8 cellular contexts compared by ENCODE assay signal in genomic region chr6:26234421-26235239, GRCh38.
DNase-seq lines count a peak whose midpoint lies in the region; ATAC-seq and TF ChIP-seq lines count a peak whose summit lies in the region.

No MANE protein-coding gene starts in this region.

- H3K27me3 Mint-ChIP-seq in activated T-helper 2 cell treated with anti-CD3 and anti-CD28 coated beads, Interferon-gamma antibody, Interleukin-2, Interleukin-4, amounts not matched to agents 10 μg/mL and 5 μg/mL and 100 μg/mL, durations not matched to agents 14 hours and 24 hours and 36 hours (ENCODE audit: low read depth): no peaks in the 10 kb centered on the region

- peak; percentile 50 for ATAC-seq in HG03342 (IDR thresholded peaks at IDR 0.05; ENCODE audit: unreplicated experiment)

- H3K27ac ChIP-seq in OCI-LY1 (ENCODE audit: low read depth, low read length, poor library complexity, severe bottlenecking) (peak overlapping the region; percentile 97), osteoblast (ENCODE audit: low read depth, low read length) (peak overlapping the region; percentile 42), vagina (peak overlapping the region; percentile 65)

- H3K36me3 ChIP-seq in OCI-LY1 (ENCODE audit: insufficient read depth, low read length): no peaks in the 10 kb centered on the region
- H3K36me3 ChIP-seq in osteoblast (ENCODE audit: insufficient read depth, low read length): no peaks in the 10 kb centered on the region
- H3K36me3 ChIP-seq in vagina: no peaks in the 10 kb centered on the region

- TF ChIP-seq CTCF in OCI-LY1 (IDR thresholded peaks at IDR 0.05; ENCODE audit: low read length) (no peak), foreskin fibroblast (IDR thresholded peaks at IDR 0.05; ENCODE audit: low read depth, low read length) (no peak), osteoblast (IDR thresholded peaks at IDR 0.05; ENCODE audit: extremely low read depth, low read depth, low read length) (no peak), vagina (IDR thresholded peaks at IDR 0.05) (no peak)

- H4K20me1 ChIP-seq in OCI-LY1 (ENCODE audit: insufficient read depth, low read length) (no peaks in the 10 kb centered on the region), osteoblast (ENCODE audit: insufficient read depth, low read length) (no peaks in the 10 kb centered on the region)

- DNase-seq in CD1c-positive myeloid dendritic cell (ENCODE audit: extremely low spot score): peak; percentile 71
- peak; percentile 83 for DNase-seq in activated T-helper 2 cell treated with anti-CD3 and anti-CD28 coated beads, Interferon-gamma antibody, Interleukin-2, Interleukin-4, amounts not matched to agents 10 μg/mL and 5 μg/mL and 100 μg/mL, durations not matched to agents 14 hours and 24 hours and 36 hours (ENCODE audit: low spot score)
- DNase-seq in foreskin fibroblast: peak; percentile 76 to 90
- peak; percentile 71 for DNase-seq in osteoblast (ENCODE audit: insufficient read length, low spot score, missing footprints)
- DNase-seq in vagina (ENCODE audit: extremely low spot score in 2 of 2): no peak

- H3K36me3 Mint-ChIP-seq in activated T-helper 2 cell treated with anti-CD3 and anti-CD28 coated beads, Interferon-gamma antibody, Interleukin-2, Interleukin-4, amounts not matched to agents 10 μg/mL and 5 μg/mL and 100 μg/mL, durations not matched to agents 14 hours and 24 hours and 36 hours (ENCODE audit: low read depth): no peaks in the 10 kb centered on the region

- H3K4me1 ChIP-seq in OCI-LY1 (ENCODE audit: insufficient read depth, low read length, severe bottlenecking): peaks cover 41% of the 10 kb centered on the region
- H3K4me1 ChIP-seq in osteoblast (ENCODE audit: insufficient read depth, low read length): peaks cover 23% of the 10 kb centered on the region
- peaks cover 15% of the 10 kb centered on the region for H3K4me1 ChIP-seq in vagina

- peak overlapping the region; percentile 63 for H3K4me3 ChIP-seq in OCI-LY1 (ENCODE audit: low read depth, low read length, poor library complexity, severe bottlenecking)
- peak overlapping the region; percentile 57 to 70 for H3K4me3 ChIP-seq in foreskin fibroblast (ENCODE audit: low read depth in 1 of 2, low read length in 2 of 2)
- H3K4me3 ChIP-seq in osteoblast (ENCODE audit: insufficient read depth, low read length): peak overlapping the region; percentile 75
- H3K4me3 ChIP-seq in vagina: peak overlapping the region; percentile 47 to 55

- intact Hi-C loops in activated T-helper 2 cell treated with anti-CD3 and anti-CD28 coated beads, Interferon-gamma antibody, Interleukin-2, Interleukin-4, amounts not matched to agents 10 μg/mL and 5 μg/mL and 100 μg/mL, durations not matched to agents 14 hours and 24 hours and 36 hours (cut with micrococcal nuclease): loop anchor here (2.0 to 10.0 kb wide), 4 partner anchors 16 to 900 kb away; a partner anchor contains a TSS
- intact Hi-C loops in vagina (cut with DNase I): no loop called here

- H3K79me2 ChIP-seq in OCI-LY1 (ENCODE audit: insufficient read depth, low read length) (no peaks in the 10 kb centered on the region), osteoblast (ENCODE audit: insufficient read depth, low read length) (no peaks in the 10 kb centered on the region)

- H3K4me3 Mint-ChIP-seq in activated T-helper 2 cell treated with anti-CD3 and anti-CD28 coated beads, Interferon-gamma antibody, Interleukin-2, Interleukin-4, amounts not matched to agents 10 μg/mL and 5 μg/mL and 100 μg/mL, durations not matched to agents 14 hours and 24 hours and 36 hours (ENCODE audit: low read depth): peak overlapping the region; percentile 86

- H3K9me3 Mint-ChIP-seq in activated T-helper 2 cell treated with anti-CD3 and anti-CD28 coated beads, Interferon-gamma antibody, Interleukin-2, Interleukin-4, amounts not matched to agents 10 μg/mL and 5 μg/mL and 100 μg/mL, durations not matched to agents 14 hours and 24 hours and 36 hours: no peaks in the 10 kb centered on the region

- H3K4me2 ChIP-seq in OCI-LY1 (ENCODE audit: low read length): peak overlapping the region; percentile 68
- peak overlapping the region; percentile 98 for H3K4me2 ChIP-seq in osteoblast (ENCODE audit: insufficient read depth, low read length)

- H3K9ac ChIP-seq in OCI-LY1 (ENCODE audit: low read length): peak overlapping the region; percentile 78

- TF ChIP-seq POLR2A in GM19193 (IDR thresholded peaks at IDR 0.05; ENCODE audit: extremely low read depth, insufficient read depth, insufficient read length) (peak; percentile 93), vagina (IDR thresholded peaks at IDR 0.05) (peak in 1 of 2 donors; percentile 87)

- H3F3A ChIP-seq in OCI-LY1 (ENCODE audit: insufficient read depth, low read length): no peaks in the 10 kb centered on the region

- H3K4me1 Mint-ChIP-seq in activated T-helper 2 cell treated with anti-CD3 and anti-CD28 coated beads, Interferon-gamma antibody, Interleukin-2, Interleukin-4, amounts not matched to agents 10 μg/mL and 5 μg/mL and 100 μg/mL, durations not matched to agents 14 hours and 24 hours and 36 hours (ENCODE audit: low read depth): peaks cover 44% of the 10 kb centered on the region

- H2AFZ ChIP-seq in OCI-LY1 (ENCODE audit: low read length): no peak overlapping the region; the same call in 1 of the 2 replicates
- peak overlapping the region; percentile 99 for H2AFZ ChIP-seq in osteoblast (ENCODE audit: low read length)

- H3K27me3 ChIP-seq in OCI-LY1 (ENCODE audit: insufficient read depth, low read length): no peaks in the 10 kb centered on the region
- no peaks in the 10 kb centered on the region for H3K27me3 ChIP-seq in osteoblast (ENCODE audit: insufficient read depth, low read length)
- no peaks in the 10 kb centered on the region for H3K27me3 ChIP-seq in vagina

- no peaks in the 10 kb centered on the region for H3K9me2 ChIP-seq in OCI-LY1 (ENCODE audit: low read depth, low read length)

- H3K9me3 ChIP-seq in OCI-LY1 (ENCODE audit: low read length): no peaks in the 10 kb centered on the region
- H3K9me3 ChIP-seq in osteoblast (ENCODE audit: low read depth, low read length): no peaks in the 10 kb centered on the region
- H3K9me3 ChIP-seq in vagina: no peaks in the 10 kb centered on the region

- H3K27ac Mint-ChIP-seq in activated T-helper 2 cell treated with anti-CD3 and anti-CD28 coated beads, Interferon-gamma antibody, Interleukin-2, Interleukin-4, amounts not matched to agents 10 μg/mL and 5 μg/mL and 100 μg/mL, durations not matched to agents 14 hours and 24 hours and 36 hours: peak overlapping the region; percentile 99

Comparison
In these comparisons a context has a peak if more than half of its experiments do, and no peak if none do; other contexts are left out.
1. DNase-seq: peak in CD1c-positive myeloid dendritic cell (single experiment), activated T-helper 2 cell treated with anti-CD3 and anti-CD28 coated beads, Interferon-gamma antibody, Interleukin-2, Interleukin-4, amounts not matched to agents 10 μg/mL and 5 μg/mL and 100 μg/mL, durations not matched to agents 14 hours and 24 hours and 36 hours (single experiment), foreskin fibroblast (2 of 2) and osteoblast (single experiment); none in vagina (0 of 2).
2. H3K27ac ChIP-seq: peak in every context shown above with its lines; median percentile 97 in OCI-LY1; 65 in vagina; 42 in osteoblast.
3. Peak in every context shown above with its lines, with median percentiles within 50 percentile points of each other: H3K4me3 ChIP-seq.